12 cellular contexts compared by ENCODE assay signal in genomic region chr15:61702224-61703120, GRCh38.
DNase-seq lines count a peak whose midpoint lies in the region; ATAC-seq and TF ChIP-seq lines count a peak whose summit lies in the region.
"Had no signal": no experiment of that assay in that cellular context is flagged by ENCODE, and none has a peak within 500 bp of the region (broad histone marks: within the 10 kb centered on the region; RNA-seq: fewer than 3 reads in every experiment).

No MANE protein-coding gene starts in this region.

- ATAC-seq in GM23338 (peak; percentile 97), GM19328 (IDR thresholded peaks at IDR 0.05; ENCODE audit: unreplicated experiment) (no peak), HG02970 (IDR thresholded peaks at IDR 0.05; ENCODE audit: low FRiP score, unreplicated experiment) (no peak), HG02759 (IDR thresholded peaks at IDR 0.05; ENCODE audit: unreplicated experiment) (no peak)
- ATAC-seq: naive thymus-derived CD8-positive, alpha-beta T cell had no signal

- H3K9me3 Mint-ChIP-seq in GM23338, result no peaks in the 10 kb centered on the region

- H3K9me2 ChIP-seq in GM23338 (ENCODE audit: insufficient read depth), result peaks cover 6% of the 10 kb centered on the region; the same call in 1 of the 2 replicates
- H3K9me2 ChIP-seq in neural cell (ENCODE audit: insufficient read depth, low read length), result no peaks in the 10 kb centered on the region

- no peak overlapping the region for H3K9ac ChIP-seq in neural cell (ENCODE audit: low read length)

- peak; percentile 89 for TF ChIP-seq EP300 in neural cell (conservative IDR thresholded peaks at IDR 0.05; ENCODE audit: poor library complexity, severe bottlenecking)

- H3K36me3 ChIP-seq in GM23338 (ENCODE audit: insufficient read depth), result no peaks in the 10 kb centered on the region
- H3K36me3 ChIP-seq in breast epithelium, result no peaks in the 10 kb centered on the region
- H3K36me3 ChIP-seq in neural cell (ENCODE audit: insufficient read depth, low read length), result no peaks in the 10 kb centered on the region

- no peak overlapping the region for H3K27ac Mint-ChIP-seq in GM23338
- H3K27ac Mint-ChIP-seq: naive thymus-derived CD8-positive, alpha-beta T cell had no signal

- H2AFZ ChIP-seq in GM23338 (0 out of 2 replicates have a peak overlapping the region, but pooled peaks have one; percentile 4), neural cell (ENCODE audit: low read depth, low read length) (no peak overlapping the region)

- H3K4me2 ChIP-seq in GM23338 (no peak overlapping the region), neural cell (ENCODE audit: low read length) (no peak overlapping the region)

- H3K4me1 Mint-ChIP-seq in GM23338, result peaks cover 8% of the 10 kb centered on the region
- H3K4me1 Mint-ChIP-seq: naive thymus-derived CD8-positive, alpha-beta T cell had no signal

- TF ChIP-seq CTCF in GM23338 (conservative IDR thresholded peaks at IDR 0.05; ENCODE audit: low read depth in 2 of 2) (peak; percentile 50 to 68), breast epithelium (IDR thresholded peaks at IDR 0.05) (peak in 2 of 3 donors; percentile 23), neural cell (IDR thresholded peaks at IDR 0.05; ENCODE audit: poor library complexity, severe bottlenecking) (no peak)

- intact Hi-C loops in breast epithelium (cut with DNase I; ENCODE audit: low total_unique reads), result no loop called here

- H3K4me3 ChIP-seq in GM23338, result no peak overlapping the region
- H3K4me3 ChIP-seq in breast epithelium, result no peak overlapping the region
- H3K4me3 ChIP-seq in neural cell (ENCODE audit: low read length), result no peak overlapping the region

- no peaks in the 10 kb centered on the region for H3K79me2 ChIP-seq in GM23338 (replicated peaks; ENCODE audit: insufficient read depth)
- H3K79me2 ChIP-seq in neural cell (replicated peaks; ENCODE audit: insufficient read depth, low read length), result no peaks in the 10 kb centered on the region

- H3K27ac ChIP-seq in GM23338 (ENCODE audit: low read depth), result no peak overlapping the region
- no peak overlapping the region for H3K27ac ChIP-seq in breast epithelium
- H3K27ac ChIP-seq in neural cell (ENCODE audit: low read length), result no peak overlapping the region
- H3K27ac ChIP-seq: HL-60 had no signal

- no peak for TF ChIP-seq RAD21 in neural cell (conservative IDR thresholded peaks at IDR 0.05)

- H4K20me1 ChIP-seq in GM23338 (replicated peaks; ENCODE audit: insufficient read depth) (no peaks in the 10 kb centered on the region), neural cell (ENCODE audit: insufficient read depth) (no peaks in the 10 kb centered on the region)

- TF ChIP-seq POLR2A in breast epithelium (IDR thresholded peaks at IDR 0.05), result no peak

- H3F3A ChIP-seq in GM23338 (replicated peaks; ENCODE audit: low read depth) (no peaks in the 10 kb centered on the region), neural cell (ENCODE audit: insufficient read depth, low read length, poor library complexity, severe bottlenecking) (no peaks in the 10 kb centered on the region)

- H3K4me3 Mint-ChIP-seq in GM23338, result no peak overlapping the region
- H3K4me3 Mint-ChIP-seq: naive thymus-derived CD8-positive, alpha-beta T cell had no signal

- H3K9me3 ChIP-seq in breast epithelium (no peaks in the 10 kb centered on the region), neural cell (ENCODE audit: low read length) (no peaks in the 10 kb centered on the region)

- H3K27me3 ChIP-seq in GM23338 (ENCODE audit: insufficient read depth) (no peaks in the 10 kb centered on the region), breast epithelium (no peaks in the 10 kb centered on the region), neural cell (ENCODE audit: insufficient read depth, low read depth, low read length) (no peaks in the 10 kb centered on the region)

- H3K4me1 ChIP-seq in GM23338 (ENCODE audit: insufficient read depth) (peaks cover 4% of the 10 kb centered on the region), breast epithelium (no peaks in the 10 kb centered on the region)

- DNase-seq in GM23338 (ENCODE audit: low spot score), result peak; percentile 62
- DNase-seq in NCI-H1436 treated with DMSO at 0.1 percent for 48 hours (lab: John Stamatoyannopoulos, UW), result peak; percentile 4
- DNase-seq in breast epithelium (ENCODE audit: low spot score in 2 of 2), result no peak
- DNase-seq: activated T-cell treated with anti-CD3 and anti-CD28 coated beads for 4 hours; islet precursor cell; naive thymus-derived CD8-positive, alpha-beta T cell; SW 1271 had no signal

- no peaks in the 10 kb centered on the region for H3K36me3 Mint-ChIP-seq in GM23338 (ENCODE audit: low read depth)
- H3K36me3 Mint-ChIP-seq: naive thymus-derived CD8-positive, alpha-beta T cell had no signal

- H3K27me3 Mint-ChIP-seq in GM23338 (ENCODE audit: insufficient read depth, low read depth, poor library complexity), result no peaks in the 10 kb centered on the region

TF ChIP-seq in GM23338, 12 proteins besides CTCF, POLR2A, EP300 and RAD21 (continues in another document):
- no peak for TF ChIP-seq STAT1 (IDR thresholded peaks at IDR 0.05; ENCODE audit: unreplicated experiment)
- TF ChIP-seq CREB1 (CRISPR knock-in tag; IDR thresholded peaks at IDR 0.05; ENCODE audit: low read depth), result no peak
- TF ChIP-seq, protein P1, sequence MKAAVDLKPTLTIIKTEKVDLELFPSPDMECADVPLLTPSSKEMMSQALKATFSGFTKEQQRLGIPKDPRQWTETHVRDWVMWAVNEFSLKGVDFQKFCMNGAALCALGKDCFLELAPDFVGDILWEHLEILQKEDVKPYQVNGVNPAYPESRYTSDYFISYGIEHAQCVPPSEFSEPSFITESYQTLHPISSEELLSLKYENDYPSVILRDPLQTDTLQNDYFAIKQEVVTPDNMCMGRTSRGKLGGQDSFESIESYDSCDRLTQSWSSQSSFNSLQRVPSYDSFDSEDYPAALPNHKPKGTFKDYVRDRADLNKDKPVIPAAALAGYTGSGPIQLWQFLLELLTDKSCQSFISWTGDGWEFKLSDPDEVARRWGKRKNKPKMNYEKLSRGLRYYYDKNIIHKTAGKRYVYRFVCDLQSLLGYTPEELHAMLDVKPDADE (IDR thresholded peaks at IDR 0.05), result no peak
- TF ChIP-seq NANOG (IDR thresholded peaks at IDR 0.05; ENCODE audit: borderline replicate concordance), result no peak
- no peak for TF ChIP-seq ZNF331 (CRISPR knock-in tag; IDR thresholded peaks at IDR 0.05; ENCODE audit: low read depth)
- no peak for TF ChIP-seq ZNF114 (CRISPR knock-in tag; IDR thresholded peaks at IDR 0.05)

TF ChIP-seq in neural cell, 6 proteins besides CTCF, POLR2A, EP300 and RAD21:
- TF ChIP-seq TAF1 (IDR thresholded peaks at IDR 0.05; ENCODE audit: low read depth) (no peak), REST (IDR thresholded peaks at IDR 0.05; ENCODE audit: borderline replicate concordance) (peak; percentile 68), POLR2AphosphoS5 (IDR thresholded peaks at IDR 0.05) (peak; percentile 73)
TF ChIP-seq in neural cell: peak in this region for 2.

Comparison
In these comparisons a context has a peak if more than half of its experiments do, and no peak if none do; other contexts are left out.
1. DNase-seq: peak in GM23338 (single experiment) and NCI-H1436 treated with DMSO at 0.1 percent for 48 hours (single experiment); none in breast epithelium (0 of 2).